In genomic region chr5:84306617-84307016, GRCh38 we compare ENCODE assay signal across 2 cellular contexts.
TF ChIP-seq lines count a peak whose summit lies in the region.

No MANE protein-coding gene starts in this region.

TF ChIP-seq in SK-N-SH treated with all-trans-retinoic acid at 6 μM for 48 hours, 23 proteins besides CTCF, POLR2A, EP300 and RAD21:
- TF ChIP-seq TSHZ2 (CRISPR knock-in tag; IDR thresholded peaks at IDR 0.05) = no peak
- no peak for TF ChIP-seq POU6F1 (CRISPR knock-in tag; IDR thresholded peaks at IDR 0.05; ENCODE audit: borderline replicate concordance, low read depth)
- no peak for TF ChIP-seq ISL1 (CRISPR knock-in tag; IDR thresholded peaks at IDR 0.05)
- TF ChIP-seq CREB5 (CRISPR knock-in tag; IDR thresholded peaks at IDR 0.05; ENCODE audit: low read depth) = no peak
- TF ChIP-seq ZNF565 (CRISPR knock-in tag; conservative IDR thresholded peaks at IDR 0.05; ENCODE audit: low read depth) = no peak
- TF ChIP-seq ZFP3 (CRISPR knock-in tag; IDR thresholded peaks at IDR 0.05) = no peak
- TF ChIP-seq CSRNP3 (CRISPR knock-in tag; IDR thresholded peaks at IDR 0.05) = no peak
- TF ChIP-seq RARB (CRISPR knock-in tag; IDR thresholded peaks at IDR 0.05) = no peak
- no peak for TF ChIP-seq ARNTL (CRISPR knock-in tag; IDR thresholded peaks at IDR 0.05; ENCODE audit: borderline replicate concordance, low read depth)
- no peak for TF ChIP-seq ZNF70 (CRISPR knock-in tag; IDR thresholded peaks at IDR 0.05)
- no peak for TF ChIP-seq PATZ1 (CRISPR knock-in tag; IDR thresholded peaks at IDR 0.05; ENCODE audit: borderline replicate concordance)
- no peak for TF ChIP-seq ZNF8 (CRISPR knock-in tag; IDR thresholded peaks at IDR 0.05)
- TF ChIP-seq ZFP30 (CRISPR knock-in tag; IDR thresholded peaks at IDR 0.05) = no peak
- TF ChIP-seq GLIS3 (CRISPR knock-in tag; IDR thresholded peaks at IDR 0.05) = no peak

TF ChIP-seq in SK-N-SH, 30 proteins besides CTCF, POLR2A, EP300 and RAD21 (continued from another document):
- TF ChIP-seq IRF3 (IDR thresholded peaks at IDR 0.05; ENCODE audit: low read depth, low read length) (no peak), PBX3 (IDR thresholded peaks at IDR 0.05) (no peak), FOSL2 (IDR thresholded peaks at IDR 0.05; ENCODE audit: borderline replicate concordance, low read depth) (no peak), MAX (IDR thresholded peaks at IDR 0.05; ENCODE audit: low read depth) (no peak), NFIC (IDR thresholded peaks at IDR 0.05; ENCODE audit: borderline replicate concordance) (no peak), SMC3 (IDR thresholded peaks at IDR 0.05; ENCODE audit: low read depth, low read length) (no peak), RCOR1 (IDR thresholded peaks at IDR 0.05; ENCODE audit: low read length) (no peak), TCF12 (IDR thresholded peaks at IDR 0.05) (no peak)
TF ChIP-seq in SK-N-SH: peak in this region for 0.
